Comparison of ENCODE assay signal across 14 cellular contexts in the genomic region with DNA sequence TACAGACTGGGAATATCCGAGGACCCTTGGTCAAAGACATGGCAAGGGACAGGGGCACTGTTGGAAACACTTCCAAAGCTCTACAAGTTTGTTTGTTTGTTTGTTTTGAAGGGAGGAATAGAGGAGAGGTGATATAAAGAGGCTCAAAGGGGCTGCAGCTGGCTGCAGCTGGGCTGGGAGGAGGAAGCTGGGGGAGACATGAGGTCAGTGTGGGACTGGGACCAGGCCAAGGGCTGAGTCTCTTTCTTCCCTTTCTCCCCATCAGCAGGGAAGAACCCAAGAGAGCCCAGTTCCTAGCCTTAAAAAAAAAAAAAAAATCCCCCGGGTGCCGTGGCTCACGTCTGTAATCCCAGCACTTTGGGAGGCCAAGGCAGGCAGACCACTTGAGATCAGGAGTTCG. TPM values are rescaled to one million over a fixed set of nuclear protein-coding genes. Genes with fewer than 3 reads are reported as not detected.
DNase-seq lines count a peak whose midpoint lies in the region; ATAC-seq and TF ChIP-seq lines count a peak whose summit lies in the region.
"Had no signal": no experiment of that assay in that cellular context is flagged by ENCODE, and none has a peak within 500 bp of the region (broad histone marks: within the 10 kb centered on the region; RNA-seq: fewer than 3 reads in every experiment).

No MANE protein-coding gene starts in this region.

- DNase-seq in T-helper 1 cell (no peak), hepatocyte (ENCODE audit: low spot score) (no peak), NCI-H526 (lab: John Stamatoyannopoulos, UW) (no peak), MM.1S (no peak)
- no peak for DNase-seq in activated T-helper 1 cell treated with anti-CD3 and anti-CD28 coated beads, Interleukin-12 subunit alpha, Interleukin-12 subunit beta, Interleukin-2, Interleukin-4 antibody, amounts not matched to agents 30 ng/mL and 10 ng/mL and 1 ng/mL, durations not matched to agents 14 hours and 24 hours and 36 hours (ENCODE audit: low spot score)
- no peak for DNase-seq in stimulated activated effector memory CD8-positive, alpha-beta T cell treated with anti-CD3 and anti-CD28 coated beads, Interleukin-12 subunit alpha, Interleukin-12 subunit beta, amount 100 ng/mL, for 72 hours (ENCODE audit: low spot score in 2 of 2)
- DNase-seq: GOT3; NCI-H1930; stimulated activated CD4-positive, alpha-beta T cell treated with anti-CD3 and anti-CD28 coated beads, Interleukin-15, amount 100 ng/mL, for 24 hours had no signal

- H2AFZ ChIP-seq in hepatocyte (no peak overlapping the region), MM.1S (ENCODE audit: low read length) (no peak overlapping the region)

- no peaks in the 10 kb centered on the region for H3K27me3 Mint-ChIP-seq in T-helper 1 cell treated with Interleukin-12 subunit alpha and Interleukin-12 subunit beta and Interleukin-4 antibody, amounts not matched to agents 30 μg/mL and 1 μg/mL, for 36 hours (ENCODE audit: low read depth)
- H3K27me3 Mint-ChIP-seq in activated T-helper 1 cell treated with anti-CD3 and anti-CD28 coated beads, Interleukin-12 subunit alpha, Interleukin-12 subunit beta, Interleukin-2, Interleukin-4 antibody, amounts not matched to agents 30 ng/mL and 10 ng/mL and 1 ng/mL, durations not matched to agents 14 hours and 24 hours and 36 hours (ENCODE audit: insufficient read depth): no peaks in the 10 kb centered on the region

- H3K36me3 Mint-ChIP-seq in T-helper 1 cell treated with Interleukin-12 subunit alpha and Interleukin-12 subunit beta and Interleukin-4 antibody, amounts not matched to agents 30 μg/mL and 1 μg/mL, for 36 hours (ENCODE audit: low read depth): peaks cover 55% of the 10 kb centered on the region
- H3K36me3 Mint-ChIP-seq in activated T-helper 1 cell treated with anti-CD3 and anti-CD28 coated beads, Interleukin-12 subunit alpha, Interleukin-12 subunit beta, Interleukin-2, Interleukin-4 antibody, amounts not matched to agents 30 ng/mL and 10 ng/mL and 1 ng/mL, durations not matched to agents 14 hours and 24 hours and 36 hours (ENCODE audit: low read depth): peaks cover 58% of the 10 kb centered on the region
- H3K36me3 Mint-ChIP-seq in stimulated activated effector memory CD8-positive, alpha-beta T cell treated with anti-CD3 and anti-CD28 coated beads, Interleukin-12 subunit alpha, Interleukin-12 subunit beta, amount 100 ng/mL, for 72 hours: peaks cover 85% of the 10 kb centered on the region

- H3K4me2 ChIP-seq in hepatocyte (no peak overlapping the region), MM.1S (ENCODE audit: low read depth, low read length) (no peak overlapping the region)

- H3K27me3 ChIP-seq in hepatocyte (no peaks in the 10 kb centered on the region), MM.1S (replicated peaks; ENCODE audit: insufficient read depth, low read length) (no peaks in the 10 kb centered on the region)

- peak overlapping the region; percentile 80 for H3K27ac Mint-ChIP-seq in T-helper 1 cell treated with Interleukin-12 subunit alpha and Interleukin-12 subunit beta and Interleukin-4 antibody, amounts not matched to agents 30 μg/mL and 1 μg/mL, for 36 hours
- peak overlapping the region; percentile 79 for H3K27ac Mint-ChIP-seq in activated T-helper 1 cell treated with anti-CD3 and anti-CD28 coated beads, Interleukin-12 subunit alpha, Interleukin-12 subunit beta, Interleukin-2, Interleukin-4 antibody, amounts not matched to agents 30 ng/mL and 10 ng/mL and 1 ng/mL, durations not matched to agents 14 hours and 24 hours and 36 hours
- peak overlapping the region; percentile 93 for H3K27ac Mint-ChIP-seq in stimulated activated effector memory CD8-positive, alpha-beta T cell treated with anti-CD3 and anti-CD28 coated beads, Interleukin-12 subunit alpha, Interleukin-12 subunit beta, amount 100 ng/mL, for 72 hours
- H3K27ac Mint-ChIP-seq: brain, mesothelial cell of epicardium had no signal

- ATAC-seq in stimulated activated effector memory CD8-positive, alpha-beta T cell treated with anti-CD3 and anti-CD28 coated beads, Interleukin-12 subunit alpha, Interleukin-12 subunit beta, amount 100 ng/mL, for 72 hours: no peak
- no peak for ATAC-seq in HG03354 (IDR thresholded peaks at IDR 0.05; ENCODE audit: poor library complexity, severe bottlenecking, unreplicated experiment)
- ATAC-seq: activated CD4-positive, CD25-positive, alpha-beta regulatory T cell treated with anti-CD3 and anti-CD28 coated beads, Interleukin-2, amount 50 U/mL, for 24 hours had no signal

- peaks cover 79% of the 10 kb centered on the region for H3K4me1 Mint-ChIP-seq in T-helper 1 cell treated with Interleukin-12 subunit alpha and Interleukin-12 subunit beta and Interleukin-4 antibody, amounts not matched to agents 30 μg/mL and 1 μg/mL, for 36 hours (ENCODE audit: low read depth)
- H3K4me1 Mint-ChIP-seq in activated T-helper 1 cell treated with anti-CD3 and anti-CD28 coated beads, Interleukin-12 subunit alpha, Interleukin-12 subunit beta, Interleukin-2, Interleukin-4 antibody, amounts not matched to agents 30 ng/mL and 10 ng/mL and 1 ng/mL, durations not matched to agents 14 hours and 24 hours and 36 hours (ENCODE audit: low read depth): peaks cover 80% of the 10 kb centered on the region
- peaks cover 91% of the 10 kb centered on the region for H3K4me1 Mint-ChIP-seq in stimulated activated effector memory CD8-positive, alpha-beta T cell treated with anti-CD3 and anti-CD28 coated beads, Interleukin-12 subunit alpha, Interleukin-12 subunit beta, amount 100 ng/mL, for 72 hours

- 95% methylated on average over 5 of the region's 5 CpGs for WGBS in hepatocyte (ENCODE audit: low lambda C conversion rate, missing lambda C conversion rate)

- H3K9ac ChIP-seq in MM.1S (ENCODE audit: low read length): no peak overlapping the region

- H3F3A ChIP-seq in MM.1S (ENCODE audit: insufficient read depth, low read length): no peaks in the 10 kb centered on the region; the same call in 1 of the 2 replicates

- H3K9me3 Mint-ChIP-seq in T-helper 1 cell treated with Interleukin-12 subunit alpha and Interleukin-12 subunit beta and Interleukin-4 antibody, amounts not matched to agents 30 μg/mL and 1 μg/mL, for 36 hours: no peaks in the 10 kb centered on the region
- H3K9me3 Mint-ChIP-seq in activated T-helper 1 cell treated with anti-CD3 and anti-CD28 coated beads, Interleukin-12 subunit alpha, Interleukin-12 subunit beta, Interleukin-2, Interleukin-4 antibody, amounts not matched to agents 30 ng/mL and 10 ng/mL and 1 ng/mL, durations not matched to agents 14 hours and 24 hours and 36 hours: no peaks in the 10 kb centered on the region
- H3K9me3 Mint-ChIP-seq in stimulated activated effector memory CD8-positive, alpha-beta T cell treated with anti-CD3 and anti-CD28 coated beads, Interleukin-12 subunit alpha, Interleukin-12 subunit beta, amount 100 ng/mL, for 72 hours: no peaks in the 10 kb centered on the region
- H3K9me3 Mint-ChIP-seq: mesothelial cell of epicardium had no signal

- peak overlapping the region; percentile 89 for H3K4me3 Mint-ChIP-seq in T-helper 1 cell treated with Interleukin-12 subunit alpha and Interleukin-12 subunit beta and Interleukin-4 antibody, amounts not matched to agents 30 μg/mL and 1 μg/mL, for 36 hours
- peak overlapping the region; percentile 96 for H3K4me3 Mint-ChIP-seq in activated T-helper 1 cell treated with anti-CD3 and anti-CD28 coated beads, Interleukin-12 subunit alpha, Interleukin-12 subunit beta, Interleukin-2, Interleukin-4 antibody, amounts not matched to agents 30 ng/mL and 10 ng/mL and 1 ng/mL, durations not matched to agents 14 hours and 24 hours and 36 hours
- peak overlapping the region; percentile 82 for H3K4me3 Mint-ChIP-seq in stimulated activated effector memory CD8-positive, alpha-beta T cell treated with anti-CD3 and anti-CD28 coated beads, Interleukin-12 subunit alpha, Interleukin-12 subunit beta, amount 100 ng/mL, for 72 hours
- H3K4me3 Mint-ChIP-seq: mesothelial cell of epicardium had no signal

- H3K79me2 ChIP-seq in hepatocyte (peaks cover 93% of the 10 kb centered on the region), MM.1S (ENCODE audit: low read length) (peaks cover 99% of the 10 kb centered on the region)

- H3K9me2 ChIP-seq in hepatocyte (replicated peaks; ENCODE audit: insufficient read depth): no peaks in the 10 kb centered on the region
- H3K9me2 ChIP-seq in MM.1S (replicated peaks; ENCODE audit: insufficient read depth, low read length): no peaks in the 10 kb centered on the region

- H3K4me3 ChIP-seq in hepatocyte (no peak overlapping the region), MM.1S (ENCODE audit: low read length) (no peak overlapping the region)

- TF ChIP-seq CTCF in hepatocyte (IDR thresholded peaks at IDR 0.05; ENCODE audit: poor library complexity) (no peak), MM.1S (IDR thresholded peaks at IDR 0.05; ENCODE audit: low read length) (no peak)

- H3K9me3 ChIP-seq in hepatocyte (ENCODE audit: low read depth) (no peaks in the 10 kb centered on the region), MM.1S (replicated peaks; ENCODE audit: insufficient read depth, low read length) (no peaks in the 10 kb centered on the region)

- intact Hi-C loops in activated T-helper 1 cell treated with anti-CD3 and anti-CD28 coated beads, Interleukin-12 subunit alpha, Interleukin-12 subunit beta, Interleukin-2, Interleukin-4 antibody, amounts not matched to agents 30 ng/mL and 10 ng/mL and 1 ng/mL, durations not matched to agents 14 hours and 24 hours and 36 hours (cut with micrococcal nuclease): no loop called here

- H3K36me3 ChIP-seq in hepatocyte (replicated peaks; ENCODE audit: insufficient read depth, low read depth) (no peaks in the 10 kb centered on the region), MM.1S (replicated peaks; ENCODE audit: insufficient read depth, low read length) (no peaks in the 10 kb centered on the region; the same call in 1 of the 2 replicates)

- H3K4me1 ChIP-seq in hepatocyte (ENCODE audit: insufficient read depth) (peaks cover 21% of the 10 kb centered on the region), MM.1S (ENCODE audit: low read length) (peaks cover 27% of the 10 kb centered on the region)

- peaks cover 26% of the 10 kb centered on the region for H4K20me1 ChIP-seq in hepatocyte (ENCODE audit: insufficient read depth, poor library complexity, severe bottlenecking)
- 0 out of 2 replicates have a peak, but pooled peaks cover 10% of the 10 kb centered on the region for H4K20me1 ChIP-seq in MM.1S (ENCODE audit: insufficient read depth, low read length)

- H3K27ac ChIP-seq in hepatocyte (peak overlapping the region; percentile 45), MM.1S (ENCODE audit: low read length) (no peak overlapping the region)

RNA-seq across cellular contexts. Expression of a gene that starts 5.0 kb away (rescaled TPM):
- total RNA-seq in activated T-helper 1 cell treated with anti-CD3 and anti-CD28 coated beads, Interleukin-12 subunit alpha, Interleukin-12 subunit beta, Interleukin-2, Interleukin-4 antibody, amounts not matched to agents 30 ng/mL and 10 ng/mL and 1 ng/mL, durations not matched to agents 14 hours and 24 hours and 36 hours: 170 and 179 TPM in 2 replicates
- total RNA-seq in hepatocyte: 18.0 and 18.4 TPM in 2 replicates
- 36.9 and 44.4 TPM in 2 replicates for polyA plus RNA-seq in hepatocyte

RNA-seq across cellular contexts. Expression of a gene that starts 19.7 kb away (rescaled TPM):
- 61.7 and 68.0 TPM in 2 replicates for total RNA-seq in activated T-helper 1 cell treated with anti-CD3 and anti-CD28 coated beads, Interleukin-12 subunit alpha, Interleukin-12 subunit beta, Interleukin-2, Interleukin-4 antibody, amounts not matched to agents 30 ng/mL and 10 ng/mL and 1 ng/mL, durations not matched to agents 14 hours and 24 hours and 36 hours
- 19.6 and 20.1 TPM in 2 replicates for total RNA-seq in hepatocyte
- polyA plus RNA-seq in hepatocyte: 14.7 and 18.5 TPM in 2 replicates

RNA-seq across cellular contexts. Expression of a gene that starts 27.4 kb away (rescaled TPM):
- 29.8 and 30.1 TPM in 2 replicates for total RNA-seq in activated T-helper 1 cell treated with anti-CD3 and anti-CD28 coated beads, Interleukin-12 subunit alpha, Interleukin-12 subunit beta, Interleukin-2, Interleukin-4 antibody, amounts not matched to agents 30 ng/mL and 10 ng/mL and 1 ng/mL, durations not matched to agents 14 hours and 24 hours and 36 hours
- total RNA-seq in hepatocyte: 19.0 and 20.3 TPM in 2 replicates
- polyA plus RNA-seq in hepatocyte: 35.5 and 37.6 TPM in 2 replicates

RNA-seq across cellular contexts. Expression of a gene that starts 38.4 kb away (rescaled TPM):
- 122 and 123 TPM in 2 replicates for total RNA-seq in activated T-helper 1 cell treated with anti-CD3 and anti-CD28 coated beads, Interleukin-12 subunit alpha, Interleukin-12 subunit beta, Interleukin-2, Interleukin-4 antibody, amounts not matched to agents 30 ng/mL and 10 ng/mL and 1 ng/mL, durations not matched to agents 14 hours and 24 hours and 36 hours
- 81.4 and 95.9 TPM in 2 replicates for total RNA-seq in hepatocyte
- 22.7 and 23.6 TPM in 2 replicates for polyA plus RNA-seq in hepatocyte
